In genomic region chr15:51864408-51865056, GRCh38 we compare ENCODE assay signal across 13 cellular contexts. TPM values are rescaled to one million over a fixed set of nuclear protein-coding genes. Genes with fewer than 3 reads are reported as not detected.
A peak's percentile ranks its signal among the peaks of the same experiment; 100 is the strongest.
DNase-seq lines count a peak whose midpoint lies in the region; ATAC-seq lines count a peak whose summit lies in the region.
"Had no signal": no experiment of that assay in that cellular context is flagged by ENCODE, and none has a peak within 500 bp of the region (broad histone marks: within the 10 kb centered on the region; RNA-seq: fewer than 3 reads in every experiment).

No MANE protein-coding gene starts in this region.

- H3K36me3 ChIP-seq in iPS-15b (ENCODE audit: control insufficient read depth, insufficient read depth, low read length) = no peaks in the 10 kb centered on the region

- H3K27me3 ChIP-seq in iPS-15b (ENCODE audit: control insufficient read depth, insufficient read depth, low read length) = no peaks in the 10 kb centered on the region

- H3K4me3 ChIP-seq in iPS-15b (ENCODE audit: low read depth, low read length) = peak overlapping the region; percentile 3

- H3K4me3 Mint-ChIP-seq in activated naive CD4-positive, alpha-beta T cell treated with anti-CD3 and anti-CD28 coated beads for 36 hours = no peak overlapping the region
- no peak overlapping the region for H3K4me3 Mint-ChIP-seq in activated naive CD4-positive, alpha-beta T cell treated with anti-CD3 and anti-CD28 coated beads, Interleukin-2, amount 10 ng/mL, durations not matched to agents 7 days and 5 days
- peak overlapping the region; percentile 44 for H3K4me3 Mint-ChIP-seq in activated T-helper 17 cell treated with anti-CD3 and anti-CD28 coated beads, Interleukin-2, amount 50 U/mL, for 72 hours
- H3K4me3 Mint-ChIP-seq in stimulated activated naive CD8-positive, alpha-beta T cell treated with anti-CD3 and anti-CD28 coated beads, Interleukin-15, Interleukin-2, amounts not matched to agents 100 ng/mL and 50 ng/mL, for 24 hours = peak overlapping the region; percentile 3
- H3K4me3 Mint-ChIP-seq: IgD-negative memory B cell had no signal

- H3K9ac ChIP-seq in iPS-15b (ENCODE audit: low read depth, low read length) = no peak overlapping the region

- peak; percentile 87 for ATAC-seq in activated T-helper 17 cell treated with anti-CD3 and anti-CD28 coated beads, Interleukin-2, amount 50 U/mL, for 72 hours (replicated peaks)
- ATAC-seq: Right ventricle myocardium inferior had no signal

- H3K9me3 Mint-ChIP-seq in activated naive CD4-positive, alpha-beta T cell treated with anti-CD3 and anti-CD28 coated beads for 36 hours = no peaks in the 10 kb centered on the region
- no peaks in the 10 kb centered on the region for H3K9me3 Mint-ChIP-seq in activated naive CD4-positive, alpha-beta T cell treated with anti-CD3 and anti-CD28 coated beads, Interleukin-2, amount 10 ng/mL, durations not matched to agents 7 days and 5 days
- no peaks in the 10 kb centered on the region for H3K9me3 Mint-ChIP-seq in activated T-helper 17 cell treated with anti-CD3 and anti-CD28 coated beads, Interleukin-2, amount 50 U/mL, for 72 hours
- H3K9me3 Mint-ChIP-seq in stimulated activated naive CD8-positive, alpha-beta T cell treated with anti-CD3 and anti-CD28 coated beads, Interleukin-15, Interleukin-2, amounts not matched to agents 100 ng/mL and 50 ng/mL, for 24 hours = no peaks in the 10 kb centered on the region
- H3K9me3 Mint-ChIP-seq: IgD-negative memory B cell had no signal

- intact Hi-C loops in activated naive CD4-positive, alpha-beta T cell treated with anti-CD3 and anti-CD28 coated beads for 36 hours (cut with micrococcal nuclease) = loop anchor here (5.0 kb wide), 1 partner anchor 148 kb away; no protein-coding TSS in a partner anchor

- peak overlapping the region; percentile 65 for H3K27ac Mint-ChIP-seq in activated naive CD4-positive, alpha-beta T cell treated with anti-CD3 and anti-CD28 coated beads for 36 hours
- H3K27ac Mint-ChIP-seq in activated naive CD4-positive, alpha-beta T cell treated with anti-CD3 and anti-CD28 coated beads, Interleukin-2, amount 10 ng/mL, durations not matched to agents 7 days and 5 days = no peak overlapping the region
- H3K27ac Mint-ChIP-seq in activated T-helper 17 cell treated with anti-CD3 and anti-CD28 coated beads, Interleukin-2, amount 50 U/mL, for 72 hours = peak overlapping the region; percentile 40
- H3K27ac Mint-ChIP-seq in stimulated activated naive CD8-positive, alpha-beta T cell treated with anti-CD3 and anti-CD28 coated beads, Interleukin-15, Interleukin-2, amounts not matched to agents 100 ng/mL and 50 ng/mL, for 24 hours = peak overlapping the region; percentile 65

- H3K9me3 ChIP-seq in iPS-15b (ENCODE audit: control insufficient read depth, insufficient read depth, low read length) = no peaks in the 10 kb centered on the region

- H3K4me1 ChIP-seq in iPS-15b (ENCODE audit: control insufficient read depth, insufficient read depth, low read length) = peaks cover 5% of the 10 kb centered on the region

- CTCF ChIA-PET in activated naive CD4-positive, alpha-beta T cell treated with anti-CD3 and anti-CD28 coated beads for 36 hours (lab: Charles Lee) = interaction anchor here (0.9 kb wide), 1 partner anchor 13 kb away, joined by 3 read pairs; no protein-coding TSS in a partner anchor
- CTCF ChIA-PET in activated naive CD4-positive, alpha-beta T cell treated with anti-CD3 and anti-CD28 coated beads, Interleukin-2, amount 10 ng/mL, durations not matched to agents 7 days and 5 days (lab: Charles Lee) = no interaction called here

- H3K27me3 Mint-ChIP-seq in activated naive CD4-positive, alpha-beta T cell treated with anti-CD3 and anti-CD28 coated beads for 36 hours (ENCODE audit: low read depth) = no peaks in the 10 kb centered on the region
- no peaks in the 10 kb centered on the region for H3K27me3 Mint-ChIP-seq in activated naive CD4-positive, alpha-beta T cell treated with anti-CD3 and anti-CD28 coated beads, Interleukin-2, amount 10 ng/mL, durations not matched to agents 7 days and 5 days
- no peaks in the 10 kb centered on the region for H3K27me3 Mint-ChIP-seq in activated T-helper 17 cell treated with anti-CD3 and anti-CD28 coated beads, Interleukin-2, amount 50 U/mL, for 72 hours
- no peaks in the 10 kb centered on the region for H3K27me3 Mint-ChIP-seq in stimulated activated naive CD8-positive, alpha-beta T cell treated with anti-CD3 and anti-CD28 coated beads, Interleukin-15, Interleukin-2, amounts not matched to agents 100 ng/mL and 50 ng/mL, for 24 hours
- H3K27me3 Mint-ChIP-seq: IgD-negative memory B cell had no signal

- peaks cover 38% of the 10 kb centered on the region for H3K36me3 Mint-ChIP-seq in activated naive CD4-positive, alpha-beta T cell treated with anti-CD3 and anti-CD28 coated beads for 36 hours (ENCODE audit: low read depth)
- H3K36me3 Mint-ChIP-seq in activated naive CD4-positive, alpha-beta T cell treated with anti-CD3 and anti-CD28 coated beads, Interleukin-2, amount 10 ng/mL, durations not matched to agents 7 days and 5 days = peaks cover 54% of the 10 kb centered on the region
- peaks cover 70% of the 10 kb centered on the region for H3K36me3 Mint-ChIP-seq in activated T-helper 17 cell treated with anti-CD3 and anti-CD28 coated beads, Interleukin-2, amount 50 U/mL, for 72 hours (ENCODE audit: low read depth)
- peaks cover 54% of the 10 kb centered on the region for H3K36me3 Mint-ChIP-seq in stimulated activated naive CD8-positive, alpha-beta T cell treated with anti-CD3 and anti-CD28 coated beads, Interleukin-15, Interleukin-2, amounts not matched to agents 100 ng/mL and 50 ng/mL, for 24 hours (ENCODE audit: low read depth)

- DNase-seq in activated naive CD4-positive, alpha-beta T cell treated with anti-CD3 and anti-CD28 coated beads for 36 hours = peak; percentile 61
- no peak for DNase-seq in activated naive CD4-positive, alpha-beta T cell treated with anti-CD3 and anti-CD28 coated beads, Interleukin-2, amount 10 ng/mL, durations not matched to agents 7 days and 5 days
- DNase-seq in NCI-H748 treated with DMSO at 0.1 percent for 48 hours (lab: John Stamatoyannopoulos, UW) (no peak), NCI-H524 (lab: John Stamatoyannopoulos, UW) (no peak), activated gamma-delta T cell (lab: John Stamatoyannopoulos, UW) (no peak)
- DNase-seq: caudate nucleus, midbrain, NCI-H2171 treated with DMSO at 0.1 percent for 48 hours had no signal

- H3K4me1 Mint-ChIP-seq in activated naive CD4-positive, alpha-beta T cell treated with anti-CD3 and anti-CD28 coated beads for 36 hours (ENCODE audit: low read depth) = peaks cover 58% of the 10 kb centered on the region
- peaks cover 42% of the 10 kb centered on the region for H3K4me1 Mint-ChIP-seq in activated naive CD4-positive, alpha-beta T cell treated with anti-CD3 and anti-CD28 coated beads, Interleukin-2, amount 10 ng/mL, durations not matched to agents 7 days and 5 days
- peaks cover 42% of the 10 kb centered on the region for H3K4me1 Mint-ChIP-seq in activated T-helper 17 cell treated with anti-CD3 and anti-CD28 coated beads, Interleukin-2, amount 50 U/mL, for 72 hours
- peaks cover 62% of the 10 kb centered on the region for H3K4me1 Mint-ChIP-seq in stimulated activated naive CD8-positive, alpha-beta T cell treated with anti-CD3 and anti-CD28 coated beads, Interleukin-15, Interleukin-2, amounts not matched to agents 100 ng/mL and 50 ng/mL, for 24 hours (ENCODE audit: low read depth)

RNA-seq across cellular contexts. Expression of gene TMOD3, which starts 35.1 kb away (rescaled TPM):
- 10 to 100 TPM; 45.9 to 52.8 TPM for total RNA-seq in activated naive CD4-positive, alpha-beta T cell treated with anti-CD3 and anti-CD28 coated beads for 36 hours
- total RNA-seq in activated T-helper 17 cell treated with anti-CD3 and anti-CD28 coated beads, Interleukin-2, amount 50 U/mL, for 72 hours = 10 to 100 TPM; 64.5 to 76.9 TPM

Comparison
In these comparisons a context has a peak if more than half of its experiments do, and no peak if none do; other contexts are left out.
1. H3K4me3 Mint-ChIP-seq: peak in activated T-helper 17 cell treated with anti-CD3 and anti-CD28 coated beads, Interleukin-2, amount 50 U/mL, for 72 hours (single experiment) and stimulated activated naive CD8-positive, alpha-beta T cell treated with anti-CD3 and anti-CD28 coated beads, Interleukin-15, Interleukin-2, amounts not matched to agents 100 ng/mL and 50 ng/mL, for 24 hours (single experiment); none in activated naive CD4-positive, alpha-beta T cell treated with anti-CD3 and anti-CD28 coated beads for 36 hours (single experiment) and activated naive CD4-positive, alpha-beta T cell treated with anti-CD3 and anti-CD28 coated beads, Interleukin-2, amount 10 ng/mL, durations not matched to agents 7 days and 5 days (single experiment).